In genomic region chr11:8201524-8202365, GRCh38 we compare ENCODE assay signal across 11 cellular contexts. TPM values are rescaled to one million over a fixed set of nuclear protein-coding genes. Genes with fewer than 3 reads are reported as not detected.
A peak's percentile ranks its signal among the peaks of the same experiment; 100 is the strongest.
DNase-seq lines count a peak whose midpoint lies in the region; ATAC-seq, FAIRE-seq and TF ChIP-seq lines count a peak whose summit lies in the region.
"Had no signal": no experiment of that assay in that cellular context is flagged by ENCODE, and none has a peak within 500 bp of the region (broad histone marks: within the 10 kb centered on the region; RNA-seq: fewer than 3 reads in every experiment).

No MANE protein-coding gene starts in this region.

- H3K36me3 Mint-ChIP-seq in endodermal cell (ENCODE audit: low read depth) = no peaks in the 10 kb centered on the region

- no peak for TF ChIP-seq CTCF in endodermal cell (conservative IDR thresholded peaks at IDR 0.05)

- no peak for TF ChIP-seq POLR2A in GM12892 (IDR thresholded peaks at IDR 0.05; ENCODE audit: low read depth, low read length)

- H3K9ac ChIP-seq in endodermal cell (ENCODE audit: extremely low read depth, low read length, poor library complexity, severe bottlenecking) = no peak overlapping the region

- ATAC-seq in GM19468 (IDR thresholded peaks at IDR 0.05; ENCODE audit: extremely low read depth, unreplicated experiment) (peak; percentile 74), HG03432 (IDR thresholded peaks at IDR 0.05; ENCODE audit: unreplicated experiment) (peak; percentile 73)

- DNase-seq in GM12892 (ENCODE audit: insufficient read length) (no peak), endodermal cell (peak; percentile 44), OCI-M1 (lab: John Stamatoyannopoulos, UW) (no peak), COR-L47 (lab: John Stamatoyannopoulos, UW) (no peak), RCC 7860 (ENCODE audit: low spot score) (no peak), NCI-H1105 (lab: John Stamatoyannopoulos, UW) (no peak)
- DNase-seq: NCI-H526, transverse colon had no signal

- no peak overlapping the region for H3K4me3 Mint-ChIP-seq in endodermal cell

- H3K4me1 Mint-ChIP-seq in endodermal cell = no peaks in the 10 kb centered on the region

- H3K9me3 Mint-ChIP-seq in endodermal cell = no peaks in the 10 kb centered on the region

- peaks cover 29% of the 10 kb centered on the region for H3K27me3 Mint-ChIP-seq in endodermal cell (ENCODE audit: insufficient read depth)

- H3K27me3 ChIP-seq in endodermal cell (ENCODE audit: control insufficient read depth, insufficient read depth, low read length, poor library complexity, severe bottlenecking) = peaks cover 19% of the 10 kb centered on the region
- H3K27me3 ChIP-seq: adrenal gland, transverse colon had no signal

- WGBS in endodermal cell (ENCODE audit: insufficient coverage in 1 of 2, insufficient read length in 1 of 2), 2 experiments = 60 to 75% methylated on average over 2 to 4 of the region's 4 CpGs

- H3K27ac Mint-ChIP-seq in endodermal cell = no peak overlapping the region

- no peaks in the 10 kb centered on the region for H3K9me3 ChIP-seq in endodermal cell (ENCODE audit: control insufficient read depth, low read length)
- H3K9me3 ChIP-seq: adrenal gland, transverse colon had no signal

- FAIRE-seq in GM12892 (lab: Jason Lieb, UNC) = peak; percentile 21
- FAIRE-seq in RCC 7860 (lab: Jason Lieb, UNC) = no peak

- H3K4me1 ChIP-seq in endodermal cell (ENCODE audit: control insufficient read depth, insufficient read depth, low read length) = peaks cover 8% of the 10 kb centered on the region
- H3K4me1 ChIP-seq: adrenal gland, transverse colon had no signal

- no peak overlapping the region for H3K27ac ChIP-seq in endodermal cell (ENCODE audit: low read depth, low read length)
- H3K27ac ChIP-seq: adrenal gland had no signal

- H3K36me3 ChIP-seq in endodermal cell (ENCODE audit: control insufficient read depth, insufficient read depth, low read length) = no peaks in the 10 kb centered on the region
- H3K36me3 ChIP-seq: adrenal gland, transverse colon had no signal

- H3K4me3 ChIP-seq in endodermal cell (ENCODE audit: low read length) = no peak overlapping the region
- H3K4me3 ChIP-seq: adrenal gland, transverse colon had no signal

RNA-seq across cellular contexts. Expression of gene RIC3, which starts 32.9 kb away (rescaled TPM):
- polyA plus RNA-seq in GM12892 (2012; ENCODE audit: missing spikeins) = 7.1 TPM
- 10 to 100 TPM; 23.5 to 25.3 TPM for total RNA-seq in endodermal cell
- polyA plus RNA-seq in endodermal cell (2013, experiment 1 of 2) = 10.7 TPM
- polyA plus RNA-seq in endodermal cell (2013, experiment 2 of 2) = 10.7 TPM
